ENCODE assay signal across 14 cellular contexts in the genomic region with DNA sequence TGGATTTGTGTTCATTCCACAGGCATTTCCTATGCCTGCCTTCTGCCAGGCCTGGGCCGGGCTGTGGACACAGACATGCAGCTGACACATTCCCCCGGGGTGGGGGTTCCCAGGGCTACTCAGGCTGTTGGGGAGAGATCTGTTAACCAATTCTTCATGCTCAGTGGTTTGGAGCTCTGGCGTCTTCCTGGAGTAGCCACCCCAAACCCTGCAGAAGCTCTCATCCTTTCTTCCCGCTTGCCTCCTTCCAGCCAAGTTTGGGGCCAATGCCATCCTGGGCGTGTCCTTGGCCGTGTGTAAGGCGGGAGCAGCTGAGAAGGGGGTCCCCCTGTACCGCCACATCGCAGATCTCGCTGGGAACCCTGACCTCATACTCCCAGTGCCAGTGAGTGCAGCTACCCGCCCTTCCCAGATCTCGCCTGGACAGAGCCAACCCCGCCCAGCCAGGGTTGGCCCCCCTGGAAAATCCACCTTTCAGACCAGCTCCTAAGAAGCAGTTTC. TPM values are rescaled to one million over a fixed set of nuclear protein-coding genes. Genes with fewer than 3 reads are reported as not detected.
DNase-seq lines count a peak whose midpoint lies in the region; ATAC-seq and TF ChIP-seq lines count a peak whose summit lies in the region.
"Had no signal": no experiment of that assay in that cellular context is flagged by ENCODE, and none has a peak within 500 bp of the region (broad histone marks: within the 10 kb centered on the region; RNA-seq: fewer than 3 reads in every experiment).

No MANE protein-coding gene starts in this region.

- peak overlapping the region in 1 of 2 experiments; percentile 17 for H3K18ac ChIP-seq in mesenchymal stem cell (ENCODE audit: low read depth in 1 of 2, low read length in 2 of 2)

- 91% methylated on average over 13 of the region's 13 CpGs for WGBS in mesenchymal stem cell

- H2BK120ac ChIP-seq in mesenchymal stem cell (ENCODE audit: low read depth, low read length): no peak overlapping the region

- no peak overlapping the region for H2BK15ac ChIP-seq in mesenchymal stem cell (ENCODE audit: low read depth, poor library complexity, severe bottlenecking)

- H3K27me3 ChIP-seq in left ventricle myocardium inferior (ENCODE audit: low read depth): no peaks in the 10 kb centered on the region
- no peaks in the 10 kb centered on the region for H3K27me3 ChIP-seq in mesenchymal stem cell (ENCODE audit: control insufficient read depth in 1 of 2, insufficient read depth in 1 of 2, low read length in 2 of 2)

- in situ Hi-C loops in astrocyte of the spinal cord (cut with HindIII; ENCODE audit: low sequenced_read_pairs): no loop called here

- intact Hi-C loops in left ventricle myocardium inferior (cut with micrococcal nuclease): no loop called here
- intact Hi-C loops in Right ventricle myocardium superior (cut with DNase I): no loop called here

- no peaks in the 10 kb centered on the region for H3K27me3 Mint-ChIP-seq in effector memory CD8-positive, alpha-beta T cell

- H3K27ac ChIP-seq in left ventricle myocardium inferior (replicated peaks): peak overlapping the region; percentile 100
- peak overlapping the region; percentile 71 for H3K27ac ChIP-seq in mesenchymal stem cell (ENCODE audit: low read length, poor library complexity, severe bottlenecking)

- DNase-seq in left ventricle myocardium inferior (no peak), Right ventricle myocardium superior (no peak), astrocyte of the spinal cord (ENCODE audit: low read depth, low spot score) (peak; percentile 70), mesenchymal stem cell (no peak), GM19238 (ENCODE audit: insufficient read length, low spot score) (no peak)
- DNase-seq in effector memory CD8-positive, alpha-beta T cell: no peak
- DNase-seq in stimulated activated CD8-positive, alpha-beta memory T cell treated with anti-CD3 and anti-CD28 coated beads, Interleukin-4, amount 100 ng/mL, for 48 hours: no peak
- DNase-seq: activated naive CD4-positive, alpha-beta T cell treated with anti-CD3 and anti-CD28 coated beads, Interleukin-2, amount 50 U/mL, for 16 hours; effector CD8-positive, alpha-beta T cell; OCI-M1; stimulated activated naive CD4-positive, alpha-beta T cell treated with Interleukin-2 at 50 U/mL for 16 hours; T1000 had no signal

- no peak overlapping the region for H3K23ac ChIP-seq in mesenchymal stem cell (ENCODE audit: low read length in 2 of 2)

- peak overlapping the region in 1 of 2 experiments; percentile 0 for H2BK12ac ChIP-seq in mesenchymal stem cell (ENCODE audit: low read length in 2 of 2)

- peaks cover 16 to 23% of the 10 kb centered on the region in 2 donors for H3K4me1 Mint-ChIP-seq in effector memory CD8-positive, alpha-beta T cell (ENCODE audit: low read depth in 2 of 2)

- no peak overlapping the region for H2AFZ ChIP-seq in mesenchymal stem cell (ENCODE audit: low read depth, low read length)

- no peak for ATAC-seq in Right ventricle myocardium superior (ENCODE audit: poor library complexity)
- no peak for ATAC-seq in GM19463 (IDR thresholded peaks at IDR 0.05; ENCODE audit: unreplicated experiment)
- ATAC-seq in effector memory CD8-positive, alpha-beta T cell (replicated peaks): no peak
- ATAC-seq: A549 had no signal

- H3K9ac ChIP-seq in mesenchymal stem cell (ENCODE audit: low read length): no peak overlapping the region

- H3K9me3 Mint-ChIP-seq in effector memory CD8-positive, alpha-beta T cell: no peaks in the 10 kb centered on the region

- H2BK5ac ChIP-seq in mesenchymal stem cell (ENCODE audit: low read depth, low read length, poor library complexity, severe bottlenecking): no peak overlapping the region

- H3K27ac Mint-ChIP-seq in effector memory CD8-positive, alpha-beta T cell: no peak overlapping the region

- H3K4me3 Mint-ChIP-seq in effector memory CD8-positive, alpha-beta T cell: no peak overlapping the region

- peak overlapping the region; percentile 0 for H3K4me2 ChIP-seq in mesenchymal stem cell (ENCODE audit: low read length, poor library complexity, severe bottlenecking)

- H3K36me3 ChIP-seq in left ventricle myocardium inferior (peaks cover 9% of the 10 kb centered on the region), mesenchymal stem cell (ENCODE audit: control insufficient read depth in 1 of 2, insufficient read depth in 2 of 2, low read depth in 1 of 2, low read length in 2 of 2) (peaks cover 5 to 18% of the 10 kb centered on the region in 2 experiments)

- H3K4me1 ChIP-seq in left ventricle myocardium inferior: peaks cover 57% of the 10 kb centered on the region
- H3K4me1 ChIP-seq in mesenchymal stem cell (ENCODE audit: control insufficient read depth, insufficient read depth, low read depth, low read length): peaks cover 33% of the 10 kb centered on the region

- peaks cover 14% of the 10 kb centered on the region for H3K36me3 Mint-ChIP-seq in effector memory CD8-positive, alpha-beta T cell (ENCODE audit: insufficient read depth)

- H3K14ac ChIP-seq in mesenchymal stem cell (ENCODE audit: low read length in 2 of 2): peak overlapping the region in 1 of 2 experiments; percentile 58

- H4K8ac ChIP-seq in mesenchymal stem cell (ENCODE audit: low read length): no peak overlapping the region

- peak overlapping the region; percentile 99 for H3K4me3 ChIP-seq in left ventricle myocardium inferior
- no peak overlapping the region for H3K4me3 ChIP-seq in astrocyte of the spinal cord (ENCODE audit: low read depth, low read length)
- no peak overlapping the region for H3K4me3 ChIP-seq in mesenchymal stem cell (ENCODE audit: insufficient read depth in 1 of 2, low read depth in 1 of 2, low read length in 2 of 2)
- H3K4me3 ChIP-seq: A549 had no signal

- H3K4ac ChIP-seq in mesenchymal stem cell (ENCODE audit: low read depth in 1 of 2, low read length in 2 of 2): no peak overlapping the region

- TF ChIP-seq CTCF in left ventricle myocardium inferior (IDR thresholded peaks at IDR 0.05; ENCODE audit: borderline replicate concordance): no peak
- TF ChIP-seq CTCF in astrocyte of the spinal cord (IDR thresholded peaks at IDR 0.05; ENCODE audit: low read depth, low read length): no peak

- H3K9me3 ChIP-seq in left ventricle myocardium inferior (replicated peaks) (no peaks in the 10 kb centered on the region), mesenchymal stem cell (ENCODE audit: control insufficient read depth, low read length) (no peaks in the 10 kb centered on the region)
- H3K9me3 ChIP-seq: A549 had no signal

- peaks cover 9% of the 10 kb centered on the region for H3K79me1 ChIP-seq in mesenchymal stem cell (replicated peaks; ENCODE audit: low read length, poor library complexity, severe bottlenecking)

- peak overlapping the region; percentile 33 for H2AK5ac ChIP-seq in mesenchymal stem cell (ENCODE audit: low read length, severe bottlenecking)

- peak overlapping the region; percentile 54 for H4K91ac ChIP-seq in mesenchymal stem cell (ENCODE audit: low read length)

RNA-seq across cellular contexts. Expression of a gene that starts 2.6 kb away (rescaled TPM):
- 827 TPM for total RNA-seq in left ventricle myocardium inferior
- total RNA-seq in Right ventricle myocardium superior: 534 TPM
- 3.9 TPM for polyA plus RNA-seq in mesenchymal stem cell (2013, experiment 1 of 2)
- polyA plus RNA-seq in mesenchymal stem cell (2013, experiment 2 of 2): 3.3 TPM

RNA-seq across cellular contexts. Expression of a gene that starts 5.2 kb away (rescaled TPM):
- 182 TPM for total RNA-seq in left ventricle myocardium inferior
- 179 TPM for total RNA-seq in Right ventricle myocardium superior
- 1,651 TPM for polyA plus RNA-seq in mesenchymal stem cell (2013, experiment 1 of 2)
- 1,671 TPM for polyA plus RNA-seq in mesenchymal stem cell (2013, experiment 2 of 2)

RNA-seq across cellular contexts. Expression of a gene that starts 13.4 kb away (rescaled TPM):
- total RNA-seq in left ventricle myocardium inferior: 90.7 TPM
- 85.8 TPM for total RNA-seq in Right ventricle myocardium superior
- 84.3 TPM for polyA plus RNA-seq in mesenchymal stem cell (2013, experiment 1 of 2)
- 84.9 TPM for polyA plus RNA-seq in mesenchymal stem cell (2013, experiment 2 of 2)

RNA-seq across cellular contexts. Expression of a gene that starts 13.7 kb away (rescaled TPM):
- 219 TPM for total RNA-seq in left ventricle myocardium inferior
- 208 TPM for total RNA-seq in Right ventricle myocardium superior
- polyA plus RNA-seq in mesenchymal stem cell (2013, experiment 1 of 2): 37.5 TPM
- 36.9 TPM for polyA plus RNA-seq in mesenchymal stem cell (2013, experiment 2 of 2)

RNA-seq across cellular contexts. Expression of a gene that starts 14.1 kb away (rescaled TPM):
- 158 TPM for total RNA-seq in left ventricle myocardium inferior
- 158 TPM for total RNA-seq in Right ventricle myocardium superior
- polyA plus RNA-seq in mesenchymal stem cell (2013, experiment 1 of 2): 51.2 TPM
- 49.7 TPM for polyA plus RNA-seq in mesenchymal stem cell (2013, experiment 2 of 2)
